In genomic region chr20:53943522-53944291, GRCh38 we compare ENCODE assay signal across 8 cellular contexts.
DNase-seq lines count a peak whose midpoint lies in the region; ATAC-seq, FAIRE-seq and TF ChIP-seq lines count a peak whose summit lies in the region.

No MANE protein-coding gene starts in this region.

- ATAC-seq in HG02852 (IDR thresholded peaks at IDR 0.05; ENCODE audit: unreplicated experiment) = no peak

- H4K20me1 ChIP-seq in OCI-LY3 (ENCODE audit: insufficient read depth, low read length) = no peaks in the 10 kb centered on the region

- TF ChIP-seq CTCF in OCI-LY3 (IDR thresholded peaks at IDR 0.05; ENCODE audit: low read depth, low read length) = peak; percentile 68

- FAIRE-seq in urothelium cell line (lab: Jason Lieb, UNC) = no peak

- H3K36me3 ChIP-seq in OCI-LY3 (replicated peaks; ENCODE audit: low read depth, low read length) (no peaks in the 10 kb centered on the region), adipocyte (ENCODE audit: control insufficient read depth, insufficient read depth, low read length, severe bottlenecking) (no peaks in the 10 kb centered on the region)

- H2AFZ ChIP-seq in OCI-LY3 (ENCODE audit: low read depth, low read length) = peak overlapping the region; percentile 56

- peak overlapping the region; percentile 46 for H3K4me2 ChIP-seq in OCI-LY3 (ENCODE audit: low read length)

- H3K4me1 ChIP-seq in OCI-LY3 (ENCODE audit: low read length) (peaks cover 47% of the 10 kb centered on the region), adipocyte (ENCODE audit: control insufficient read depth, insufficient read depth, low read length) (peaks cover 43% of the 10 kb centered on the region)

- no peak overlapping the region for H3K27ac ChIP-seq in OCI-LY3 (ENCODE audit: low read length)

- no peak overlapping the region for H3K9ac ChIP-seq in OCI-LY3 (ENCODE audit: low read length)
- peak overlapping the region; percentile 70 for H3K9ac ChIP-seq in adipocyte (ENCODE audit: low read length)

- peak in 4 of 6 experiments; percentile 16 to 46 (median 38) for DNase-seq in stimulated activated naive CD4-positive, alpha-beta T cell (lab: John Stamatoyannopoulos, UW)
- DNase-seq in stimulated activated naive CD4-positive, alpha-beta T cell treated with Interleukin-2 at 50 U/mL for 16 hours (lab: John Stamatoyannopoulos, UW) = no peak
- peak; percentile 73 for DNase-seq in adipocyte (ENCODE audit: low read depth)
- peak; percentile 49 for DNase-seq in left kidney (ENCODE audit: low read depth, low spot score)
- DNase-seq in urothelium cell line (ENCODE audit: low spot score) = peak; percentile 61
- no peak for DNase-seq in NCI-H1092 treated with DMSO at 0.1 percent for 48 hours (lab: John Stamatoyannopoulos, UW)

- no peaks in the 10 kb centered on the region for H3K27me3 ChIP-seq in OCI-LY3 (ENCODE audit: low read depth, low read length)
- H3K27me3 ChIP-seq in adipocyte (replicated peaks; ENCODE audit: control insufficient read depth, insufficient read depth, low read length) = no peaks in the 10 kb centered on the region

- H3K79me2 ChIP-seq in OCI-LY3 (ENCODE audit: low read length) = no peaks in the 10 kb centered on the region

- H3K4me3 ChIP-seq in OCI-LY3 (ENCODE audit: low read length) = peak overlapping the region; percentile 40; the same call in 1 of the 2 replicates
- H3K4me3 ChIP-seq in adipocyte (ENCODE audit: low read length) = peak overlapping the region; percentile 77

- H3K9me3 ChIP-seq in OCI-LY3 (ENCODE audit: insufficient read depth, low read length) (no peaks in the 10 kb centered on the region), adipocyte (ENCODE audit: control insufficient read depth, low read length) (no peaks in the 10 kb centered on the region)

Comparison
In these comparisons a context has a peak if more than half of its experiments do, and no peak if none do; other contexts are left out.
1. DNase-seq: peak in stimulated activated naive CD4-positive, alpha-beta T cell (4 of 6), adipocyte (single experiment), left kidney (single experiment) and urothelium cell line (single experiment); none in stimulated activated naive CD4-positive, alpha-beta T cell treated with Interleukin-2 at 50 U/mL for 16 hours (single experiment) and NCI-H1092 treated with DMSO at 0.1 percent for 48 hours (single experiment).